ENCODE assay signal across 1 cellular context in genomic region chr19:18291590-18292459, GRCh38.
A peak's percentile ranks its signal among the peaks of the same experiment; 100 is the strongest.
TF ChIP-seq lines count a peak whose summit lies in the region.

No MANE protein-coding gene starts in this region.

TF ChIP-seq in HepG2, 621 proteins besides CTCF, POLR2A, EP300 and RAD21 (continued from another document and continues in another):
- no peak for TF ChIP-seq CHD4 (IDR thresholded peaks at IDR 0.05; ENCODE audit: borderline replicate concordance, low read length)
- TF ChIP-seq CBX1 (IDR thresholded peaks at IDR 0.05; ENCODE audit: low read depth): peak; percentile 50
- no peak for TF ChIP-seq ZFP36 (IDR thresholded peaks at IDR 0.05; ENCODE audit: borderline replicate concordance, low read depth, low read length, partially characterized antibody)
- no peak for TF ChIP-seq AGO2 (optimal IDR thresholded peaks at IDR 0.05; ENCODE audit: low read depth, low read length)
- TF ChIP-seq MIER2 (CRISPR knock-in tag; IDR thresholded peaks at IDR 0.05): no peak
- no peak for TF ChIP-seq ATF6 (CRISPR knock-in tag; conservative IDR thresholded peaks at IDR 0.05)
- TF ChIP-seq MBD4 (IDR thresholded peaks at IDR 0.05; ENCODE audit: borderline replicate concordance, low read length): no peak
- TF ChIP-seq PRDM15 (CRISPR knock-in tag; IDR thresholded peaks at IDR 0.05): no peak
- TF ChIP-seq TOPORS (CRISPR knock-in tag; IDR thresholded peaks at IDR 0.05): no peak
- no peak for TF ChIP-seq ZFP62 (CRISPR knock-in tag; IDR thresholded peaks at IDR 0.05)
- 0 out of 2 replicates have a peak, but pooled peaks have one; percentile 32 for TF ChIP-seq TFE3 (CRISPR knock-in tag; IDR thresholded peaks at IDR 0.05)
- no peak for TF ChIP-seq ZNF589 (CRISPR knock-in tag; conservative IDR thresholded peaks at IDR 0.05)
- TF ChIP-seq ZNF691 (CRISPR knock-in tag; IDR thresholded peaks at IDR 0.05; ENCODE audit: borderline replicate concordance, low read depth): peak; percentile 63
- TF ChIP-seq REL (CRISPR knock-in tag; conservative IDR thresholded peaks at IDR 0.05): no peak
- no peak for TF ChIP-seq IKZF1 (IDR thresholded peaks at IDR 0.05)
- no peak; the same call in 1 of the 2 replicates for TF ChIP-seq ZC3H13 (CRISPR knock-in tag; IDR thresholded peaks at IDR 0.05)
- TF ChIP-seq POLR2AphosphoS2 (IDR thresholded peaks at IDR 0.05; ENCODE audit: low read depth, low read length): no peak
- TF ChIP-seq ZNF496 (CRISPR knock-in tag; IDR thresholded peaks at IDR 0.05; ENCODE audit: insufficient replicate concordance): no peak
- no peak for TF ChIP-seq ZNF329 (CRISPR knock-in tag; IDR thresholded peaks at IDR 0.05; ENCODE audit: low read depth)
- TF ChIP-seq BATF2 (CRISPR knock-in tag; IDR thresholded peaks at IDR 0.05): 0 out of 2 replicates have a peak, but pooled peaks have one; percentile 64
- peak; percentile 83; the same call in 1 of the 2 replicates for TF ChIP-seq ZNF451 (CRISPR knock-in tag; IDR thresholded peaks at IDR 0.05)
- no peak for TF ChIP-seq ZBTB2 (CRISPR knock-in tag; IDR thresholded peaks at IDR 0.05; ENCODE audit: low read depth)
- TF ChIP-seq TERF1 (CRISPR knock-in tag; IDR thresholded peaks at IDR 0.05): no peak
- peak; percentile 27; the same call in 1 of the 2 replicates for TF ChIP-seq AHR (CRISPR knock-in tag; IDR thresholded peaks at IDR 0.05)
- peak; percentile 56; the same call in 1 of the 2 replicates for TF ChIP-seq ZNF768 (CRISPR knock-in tag; IDR thresholded peaks at IDR 0.05)
- no peak for TF ChIP-seq SP2 (CRISPR knock-in tag; IDR thresholded peaks at IDR 0.05)
- TF ChIP-seq ZNF557 (CRISPR knock-in tag; IDR thresholded peaks at IDR 0.05): no peak
- no peak for TF ChIP-seq NCOA1 (CRISPR knock-in tag; IDR thresholded peaks at IDR 0.05)
- TF ChIP-seq CENPBD1 (CRISPR knock-in tag; IDR thresholded peaks at IDR 0.05; ENCODE audit: borderline replicate concordance, low read depth): no peak
- TF ChIP-seq MAFF (IDR thresholded peaks at IDR 0.05; ENCODE audit: low read depth, low read length): no peak
- TF ChIP-seq TEAD3 (CRISPR knock-in tag; optimal IDR thresholded peaks at IDR 0.05; ENCODE audit: borderline replicate concordance): peak; percentile 97
- no peak for TF ChIP-seq HOMEZ (CRISPR knock-in tag; IDR thresholded peaks at IDR 0.05; ENCODE audit: low read depth)
- TF ChIP-seq ZNF224 (CRISPR knock-in tag; IDR thresholded peaks at IDR 0.05): no peak
- no peak for TF ChIP-seq GATA4 (IDR thresholded peaks at IDR 0.05; ENCODE audit: borderline replicate concordance, low read depth)
- TF ChIP-seq TBP (CRISPR knock-in tag; IDR thresholded peaks at IDR 0.05): no peak
- no peak for TF ChIP-seq ZNF530 (CRISPR knock-in tag; IDR thresholded peaks at IDR 0.05; ENCODE audit: low read depth)
- TF ChIP-seq ZKSCAN5 (CRISPR knock-in tag; IDR thresholded peaks at IDR 0.05): peak; percentile 86
- peak; percentile 78 for TF ChIP-seq HOXA3 (CRISPR knock-in tag; IDR thresholded peaks at IDR 0.05)
- 0 out of 2 replicates have a peak, but pooled peaks have one; percentile 54 for TF ChIP-seq ZNF816 (CRISPR knock-in tag; IDR thresholded peaks at IDR 0.05; ENCODE audit: borderline replicate concordance)
- no peak for TF ChIP-seq CCAR2 (optimal IDR thresholded peaks at IDR 0.05; ENCODE audit: low read depth, low read length)
- no peak for TF ChIP-seq WIZ (CRISPR knock-in tag; IDR thresholded peaks at IDR 0.05)
- no peak for TF ChIP-seq ZBTB44 (CRISPR knock-in tag; IDR thresholded peaks at IDR 0.05)
- TF ChIP-seq ETV6 (CRISPR knock-in tag; conservative IDR thresholded peaks at IDR 0.05): no peak
- no peak for TF ChIP-seq SMAD1 (CRISPR knock-in tag; IDR thresholded peaks at IDR 0.05; ENCODE audit: borderline replicate concordance, low read depth)
- no peak for TF ChIP-seq THYN1 (CRISPR knock-in tag; IDR thresholded peaks at IDR 0.05; ENCODE audit: borderline replicate concordance, low read depth)
- TF ChIP-seq HES4 (CRISPR knock-in tag; IDR thresholded peaks at IDR 0.05; ENCODE audit: borderline replicate concordance): no peak; the same call in 1 of the 2 replicates
- TF ChIP-seq ZNF670 (CRISPR knock-in tag; IDR thresholded peaks at IDR 0.05; ENCODE audit: borderline replicate concordance): no peak
- no peak for TF ChIP-seq SIN3B (IDR thresholded peaks at IDR 0.05; ENCODE audit: low read length)
- TF ChIP-seq FOXK1 (CRISPR knock-in tag; IDR thresholded peaks at IDR 0.05; ENCODE audit: borderline replicate concordance, low read depth): peak; percentile 61; the same call in 1 of the 2 replicates
- peak; percentile 54; the same call in 1 of the 2 replicates for TF ChIP-seq ZNF777 (CRISPR knock-in tag; IDR thresholded peaks at IDR 0.05)
- no peak for TF ChIP-seq DDIT3 (CRISPR knock-in tag; IDR thresholded peaks at IDR 0.05)
- peak; percentile 87 for TF ChIP-seq ZSCAN25 (CRISPR knock-in tag; IDR thresholded peaks at IDR 0.05)
- TF ChIP-seq SAFB2 (CRISPR knock-in tag; IDR thresholded peaks at IDR 0.05; ENCODE audit: borderline replicate concordance, low read depth): no peak
- peak; percentile 44; the same call in 1 of the 2 replicates for TF ChIP-seq NAIF1 (CRISPR knock-in tag; IDR thresholded peaks at IDR 0.05; ENCODE audit: borderline replicate concordance)
- TF ChIP-seq BORCS8-MEF2B (CRISPR knock-in tag; IDR thresholded peaks at IDR 0.05): 0 out of 2 replicates have a peak, but pooled peaks have one; percentile 53
- TF ChIP-seq ZNF317 (CRISPR knock-in tag; IDR thresholded peaks at IDR 0.05): no peak
- TF ChIP-seq MAF1 (CRISPR knock-in tag; IDR thresholded peaks at IDR 0.05; ENCODE audit: borderline replicate concordance): no peak
- no peak for TF ChIP-seq SRF (IDR thresholded peaks at IDR 0.05; ENCODE audit: low read depth, low read length)
- TF ChIP-seq ZNF30 (CRISPR knock-in tag; IDR thresholded peaks at IDR 0.05): no peak
